Comparison of ENCODE assay signal across 8 cellular contexts in genomic region chr11:3880724-3881123, GRCh38. TPM values are rescaled to one million over a fixed set of nuclear protein-coding genes. Genes with fewer than 3 reads are reported as not detected.
DNase-seq lines count a peak whose midpoint lies in the region; ATAC-seq, FAIRE-seq and TF ChIP-seq lines count a peak whose summit lies in the region.

No MANE protein-coding gene starts in this region.

- peaks cover 56% of the 10 kb centered on the region for H3K79me2 ChIP-seq in keratinocyte (ENCODE audit: control insufficient read depth, insufficient read depth, low read length)

- no peaks in the 10 kb centered on the region for H3K36me3 ChIP-seq in keratinocyte (ENCODE audit: control insufficient read depth in 2 of 2, extremely low read depth in 1 of 2, insufficient read depth in 2 of 2, low read length in 2 of 2)

- peak overlapping the region; percentile 7 for H3K4me2 ChIP-seq in keratinocyte (ENCODE audit: control insufficient read depth, extremely low read depth, insufficient read depth, low read depth, low read length)

- H3K4me1 ChIP-seq in keratinocyte (ENCODE audit: control insufficient read depth, extremely low read depth, insufficient read depth, low read length) = peaks cover 32% of the 10 kb centered on the region

- H3K9ac ChIP-seq in keratinocyte (ENCODE audit: control insufficient read depth, extremely low read depth, insufficient read depth, low read length) = no peak overlapping the region

- FAIRE-seq in keratinocyte (lab: Jason Lieb, UNC) = no peak

- TF ChIP-seq CTCF in keratinocyte (optimal IDR thresholded peaks at IDR 0.05 in 1 of 3, IDR thresholded peaks at IDR 0.05 in 1 of 3, conservative IDR thresholded peaks at IDR 0.05 in 1 of 3; ENCODE audit: extremely low read depth in 1 of 3, insufficient read depth in 2 of 3, low read length in 3 of 3) = no peak

- no peaks in the 10 kb centered on the region for H4K20me1 ChIP-seq in keratinocyte (ENCODE audit: control insufficient read depth, extremely low read depth, insufficient read depth, low read length)

- H3K9me3 ChIP-seq in keratinocyte (ENCODE audit: control insufficient read depth, low read depth, low read length) = no peaks in the 10 kb centered on the region

- no peaks in the 10 kb centered on the region for H3K27me3 ChIP-seq in keratinocyte (ENCODE audit: control insufficient read depth, extremely low read depth, insufficient read depth, low read length)

- dilution Hi-C loops in keratinocyte (cut with MboI; ENCODE audit: extremely low pct_ligation_motif_present, low sequenced_read_pairs) = no loop called here

- no peaks in the 10 kb centered on the region for H3K9me1 ChIP-seq in keratinocyte (ENCODE audit: control insufficient read depth, extremely low read depth, insufficient read depth, low read length)

- ATAC-seq in GM19395 (IDR thresholded peaks at IDR 0.05; ENCODE audit: unreplicated experiment) (peak; percentile 60), HG02610 (IDR thresholded peaks at IDR 0.05; ENCODE audit: unreplicated experiment) (no peak)

- DNase-seq in AG08395 (ENCODE audit: low spot score) (peak; percentile 35), RKO (ENCODE audit: low spot score) (peak; percentile 72), keratinocyte (ENCODE audit: low read depth, low spot score) (no peak), iPS-NIHi11 (ENCODE audit: low spot score) (no peak), cerebellar cortex (ENCODE audit: low spot score) (no peak)
- no peak for DNase-seq in effector CD8-positive, alpha-beta T cell (lab: John Stamatoyannopoulos, UW)

- H3K4me3 ChIP-seq in keratinocyte (ENCODE audit: control insufficient read depth in 2 of 3, extremely low read depth in 1 of 3, insufficient read depth in 2 of 3, low read depth in 1 of 3, low read length in 3 of 3) = no peak overlapping the region

- no peak overlapping the region for H2AFZ ChIP-seq in keratinocyte (ENCODE audit: control insufficient read depth, low read length)

- H3K27ac ChIP-seq in keratinocyte (ENCODE audit: control insufficient read depth, insufficient read depth, low read length) = no peak overlapping the region

RNA-seq across cellular contexts. Expression of gene STIM1, which starts 25.3 kb away (rescaled TPM):
- 23.7 to 39.4 TPM (median 25.1 TPM) in 3 replicates for polyA plus RNA-seq in keratinocyte
- polyA plus RNA-seq in keratinocyte (2011; ENCODE audit: low read depth) = 50.8 TPM
- polyA plus RNA-seq in keratinocyte (2011; cell fraction: cytosol; rRNA removed) = 24.4 and 25.1 TPM in 2 replicates
- polyA plus RNA-seq in keratinocyte (2011; cell fraction: nucleus; rRNA removed) = 77.4 and 77.5 TPM in 2 replicates
- polyA plus RNA-seq in keratinocyte (2012; ENCODE audit: low replicate concordance) = 36.8 and 44.7 TPM in 2 replicates
- 99.8 to 170 TPM (median 101 TPM) in 3 replicates for polyA minus RNA-seq in keratinocyte
- polyA minus RNA-seq in keratinocyte (2011; cell fraction: cytosol; rRNA and poly(A)+ RNA removed) = 58.5 TPM
- 91.7 and 126 TPM in 2 replicates for polyA minus RNA-seq in keratinocyte (2011; cell fraction: nucleus; rRNA and poly(A)+ RNA removed)

RNA-seq across cellular contexts. Expression of gene RHOG, which starts 40.0 kb away (rescaled TPM):
- polyA plus RNA-seq in keratinocyte = 39.8 to 84.6 TPM (median 67.1 TPM) in 3 replicates
- polyA plus RNA-seq in keratinocyte (2011; ENCODE audit: low read depth) = 17.7 TPM
- polyA plus RNA-seq in keratinocyte (2011; cell fraction: cytosol; rRNA removed) = 67.3 and 106 TPM in 2 replicates
- polyA plus RNA-seq in keratinocyte (2011; cell fraction: nucleus; rRNA removed) = 32.3 and 51.6 TPM in 2 replicates
- polyA plus RNA-seq in keratinocyte (2012; ENCODE audit: low replicate concordance) = 69.4 and 84.6 TPM in 2 replicates
- polyA minus RNA-seq in keratinocyte = 82.3 to 191 TPM (median 136 TPM) in 3 replicates
- polyA minus RNA-seq in keratinocyte (2011; cell fraction: cytosol; rRNA and poly(A)+ RNA removed) = 134 TPM
- polyA minus RNA-seq in keratinocyte (2011; cell fraction: nucleus; rRNA and poly(A)+ RNA removed) = 31.6 and 33.4 TPM in 2 replicates

Comparison
In these comparisons a context has a peak if more than half of its experiments do, and no peak if none do; other contexts are left out.
1. DNase-seq: peak in AG08395 (single experiment) and RKO (single experiment); none in keratinocyte (single experiment), iPS-NIHi11 (single experiment), cerebellar cortex (single experiment) and effector CD8-positive, alpha-beta T cell (single experiment).